In the genomic region with DNA sequence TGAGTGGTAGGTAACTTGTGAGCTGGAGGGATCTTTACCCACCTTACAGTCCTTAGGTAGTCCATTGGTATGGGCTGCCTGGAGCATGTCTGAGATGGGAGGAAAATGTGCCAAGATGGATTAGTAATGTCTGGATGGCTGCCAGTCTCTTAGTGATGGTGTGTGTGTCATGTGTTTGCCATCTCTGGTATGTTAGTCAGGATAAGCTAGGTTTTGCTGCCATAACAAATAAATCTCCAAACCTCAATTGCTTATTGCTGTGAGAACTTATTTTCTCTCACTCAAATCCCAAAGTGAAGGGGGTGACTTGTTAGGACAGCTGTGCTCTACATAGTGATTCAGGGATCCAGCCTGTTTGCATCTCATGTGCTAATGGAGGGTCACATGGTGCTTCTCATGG, we compare ENCODE assay signal across 13 cellular contexts. TPM values are rescaled to one million over a fixed set of nuclear protein-coding genes. Genes with fewer than 3 reads are reported as not detected.
DNase-seq lines count a peak whose midpoint lies in the region; ATAC-seq, FAIRE-seq and TF ChIP-seq lines count a peak whose summit lies in the region.
"Had no signal": no experiment of that assay in that cellular context is flagged by ENCODE, and none has a peak within 500 bp of the region (broad histone marks: within the 10 kb centered on the region; RNA-seq: fewer than 3 reads in every experiment).

No MANE protein-coding gene starts in this region.

- no peak for TF ChIP-seq EP300 in ovary (IDR thresholded peaks at IDR 0.05)

- no peak overlapping the region for H3K4me3 ChIP-seq in ovary

- FAIRE-seq in RCC 7860 (lab: Jason Lieb, UNC) = no peak
- FAIRE-seq: frontal cortex had no signal

- TF ChIP-seq POLR2A in ovary (IDR thresholded peaks at IDR 0.05) = no peak

- H3K4me1 ChIP-seq in ovary (ENCODE audit: insufficient read depth) = no peaks in the 10 kb centered on the region

- DNase-seq in GM03348 (ENCODE audit: low spot score) (peak; percentile 42), RCC 7860 (ENCODE audit: low spot score) (peak; percentile 52), dermis blood vessel endothelial cell (peak; percentile 33), non-pigmented ciliary epithelial cell (ENCODE audit: low read depth) (peak; percentile 8), GDM1 (lab: John Stamatoyannopoulos, UW) (no peak), ovary (no peak), UCSD-AML1 (lab: John Stamatoyannopoulos, UW; ENCODE audit: unreplicated experiment) (no peak)
- DNase-seq: islet precursor cell, NCI-H1436, NCI-H510A, substantia nigra had no signal

- H3K27me3 ChIP-seq in ovary = no peaks in the 10 kb centered on the region

- TF ChIP-seq CTCF in ovary (IDR thresholded peaks at IDR 0.05) = no peak

- H3K27ac ChIP-seq in ovary = no peak overlapping the region

- H3K36me3 ChIP-seq in ovary = no peaks in the 10 kb centered on the region

- no peak for ATAC-seq in GM21825 (IDR thresholded peaks at IDR 0.05; ENCODE audit: unreplicated experiment)

- intact Hi-C loops in ovary (cut with DNase I) = no loop called here

- no peaks in the 10 kb centered on the region for H3K9me3 ChIP-seq in ovary

RNA-seq across cellular contexts. Expression of a gene that starts 40.9 kb away (rescaled TPM):
- total RNA-seq in dermis blood vessel endothelial cell (0.05 TPM in 1 of 2 replicates, not detected in the other), ovary (under 1 TPM in 5 of 7 donors, not detected in 2; 0.12 to 0.79 (median 0.66) TPM)
- polyA plus RNA-seq in ovary = under 1 TPM in 1 of 2 donors, not detected in 1; 0.21 TPM
- total RNA-seq: frontal cortex had no signal

Comparison
In these comparisons a context has a peak if more than half of its experiments do, and no peak if none do; other contexts are left out.
1. DNase-seq: peak in GM03348 (single experiment), RCC 7860 (single experiment), dermis blood vessel endothelial cell (single experiment) and non-pigmented ciliary epithelial cell (single experiment); none in GDM1 (single experiment), ovary (0 of 5) and UCSD-AML1 (single experiment).